Comparison of ENCODE assay signal across 8 cellular contexts in genomic region chr14:23351681-23352505, GRCh38. TPM values are rescaled to one million over a fixed set of nuclear protein-coding genes. Genes with fewer than 3 reads are reported as not detected.
DNase-seq lines count a peak whose midpoint lies in the region; ATAC-seq and TF ChIP-seq lines count a peak whose summit lies in the region.

No MANE protein-coding gene starts in this region.

- H3K27ac ChIP-seq in Peyer's patch, result peak overlapping the region in 2 of 4 donors; percentile 53 to 63
- H3K27ac ChIP-seq in muscle layer of duodenum (ENCODE audit: low read length), result no peak overlapping the region

- ATAC-seq in GM21360 (IDR thresholded peaks at IDR 0.05; ENCODE audit: unreplicated experiment) (no peak), GM18511 (IDR thresholded peaks at IDR 0.05; ENCODE audit: unreplicated experiment) (no peak)

- H3K36me3 ChIP-seq in Peyer's patch, result no peaks in the 10 kb centered on the region
- peaks cover 0 to under 1% of the 10 kb centered on the region in 2 donors for H3K36me3 ChIP-seq in muscle layer of duodenum (ENCODE audit: control insufficient read depth in 1 of 2, insufficient read depth in 2 of 2, low read length in 2 of 2)

- peaks cover 0 to 6% of the 10 kb centered on the region in 2 donors for H3K27me3 ChIP-seq in Peyer's patch
- peaks cover 6% of the 10 kb centered on the region for H3K27me3 ChIP-seq in muscle layer of duodenum (ENCODE audit: low read depth, low read length)

- DNase-seq in COR-L47 (lab: John Stamatoyannopoulos, UW) (peak; percentile 38), Peyer's patch (peak in 1 of 3 donors; percentile 31), epithelial cell of proximal tubule (ENCODE audit: low read depth) (no peak), KG1 (lab: John Stamatoyannopoulos, UW) (no peak)
- no peak for DNase-seq in stimulated activated CD4-positive, alpha-beta T cell treated with anti-CD3 and anti-CD28 coated beads, Interleukin-4, amount 100 ng/mL, for 1 hour

- peaks cover 0 to 16% (median 6%) of the 10 kb centered on the region in 4 donors for H3K4me1 ChIP-seq in Peyer's patch
- H3K4me1 ChIP-seq in muscle layer of duodenum (ENCODE audit: control insufficient read depth in 1 of 2, insufficient read depth in 2 of 2, low read length in 2 of 2), result peaks cover 0 to 10% of the 10 kb centered on the region in 2 donors

- TF ChIP-seq POLR2A in Peyer's patch (IDR thresholded peaks at IDR 0.05), result no peak

- H3K4me3 ChIP-seq in Peyer's patch (peak overlapping the region; percentile 41 to 59 (median 56)), epithelial cell of proximal tubule (ENCODE audit: low read depth, low read length) (peak overlapping the region; percentile 64), muscle layer of duodenum (ENCODE audit: low read depth in 1 of 2, low read length in 2 of 2) (peak overlapping the region; percentile 23 to 74)

- no peaks in the 10 kb centered on the region for H3K9me3 ChIP-seq in Peyer's patch
- no peaks in the 10 kb centered on the region for H3K9me3 ChIP-seq in muscle layer of duodenum (ENCODE audit: control insufficient read depth in 1 of 2, low read length in 2 of 2)

- TF ChIP-seq CTCF in Peyer's patch (IDR thresholded peaks at IDR 0.05), result no peak
- TF ChIP-seq CTCF in epithelial cell of proximal tubule (conservative IDR thresholded peaks at IDR 0.05; ENCODE audit: low read depth, low read length), result peak; percentile 21

RNA-seq across cellular contexts. Expression of gene SLC22A17, which starts 0.8 kb away (rescaled TPM):
- total RNA-seq in Peyer's patch (10 to 100 TPM in 1 of 4 donors, 1 to 10 TPM in 3; 1.6 to 19.0 (median 5.2) TPM), epithelial cell of proximal tubule (4.3 and 7.3 TPM in 2 replicates)

RNA-seq across cellular contexts. Expression of gene EFS, which starts 13.1 kb away (rescaled TPM):
- total RNA-seq in Peyer's patch, result 1 to 10 TPM in 3 of 4 donors, not detected in 1; 2.1 to 4.4 (median 4.1) TPM
- 5.0 and 15.2 TPM in 2 replicates for total RNA-seq in epithelial cell of proximal tubule

RNA-seq across cellular contexts. Expression of gene IL25, which starts 20.7 kb away (rescaled TPM):
- total RNA-seq in Peyer's patch (not detected), epithelial cell of proximal tubule (not detected in 2 replicates)

RNA-seq across cellular contexts. Expression of gene CMTM5, which starts 25.0 kb away (rescaled TPM):
- total RNA-seq in Peyer's patch (not detected), epithelial cell of proximal tubule (not detected in 2 replicates)

RNA-seq across cellular contexts. Expression of gene PABPN1, which starts 30.6 kb away (rescaled TPM):
- total RNA-seq in Peyer's patch (100 to 1,000 TPM in 3 of 4 donors, 10 to 100 TPM in 1; 79.3 to 149 (median 116) TPM), epithelial cell of proximal tubule (62.2 and 79.9 TPM in 2 replicates)
